13 cellular contexts compared by ENCODE assay signal in genomic region chr11:60985501-60985900, GRCh38. TPM values are rescaled to one million over a fixed set of nuclear protein-coding genes. Genes with fewer than 3 reads are reported as not detected.
A peak's percentile ranks its signal among the peaks of the same experiment; 100 is the strongest.
DNase-seq lines count a peak whose midpoint lies in the region; ATAC-seq and TF ChIP-seq lines count a peak whose summit lies in the region.
"Had no signal": no experiment of that assay in that cellular context is flagged by ENCODE, and none has a peak within 500 bp of the region (broad histone marks: within the 10 kb centered on the region; RNA-seq: fewer than 3 reads in every experiment).

No MANE protein-coding gene starts in this region.

- H3K4me1 Mint-ChIP-seq in CD4-positive, alpha-beta T cell (ENCODE audit: low read depth), result peaks cover 99% of the 10 kb centered on the region
- H3K4me1 Mint-ChIP-seq in activated T-helper 1 cell treated with anti-CD3 and anti-CD28 coated beads, Interleukin-12 subunit alpha, Interleukin-12 subunit beta, Interleukin-2, Interleukin-4 antibody, amounts not matched to agents 30 ng/mL and 10 ng/mL and 1 ng/mL, durations not matched to agents 14 hours and 24 hours and 36 hours (ENCODE audit: low read depth), result peaks cover 93% of the 10 kb centered on the region
- peaks cover 21% of the 10 kb centered on the region for H3K4me1 Mint-ChIP-seq in memory B cell

- peak overlapping the region; percentile 95 for H3K27ac ChIP-seq in CD4-positive, alpha-beta T cell (ENCODE audit: low read depth, low read length)
- H3K27ac ChIP-seq in KMS-11, result no peak overlapping the region
- H3K27ac ChIP-seq: tibial artery had no signal

- no peak for TF ChIP-seq CTCF in CD4-positive, alpha-beta T cell (IDR thresholded peaks at IDR 0.05)
- no peak for TF ChIP-seq CTCF in KMS-11 (conservative IDR thresholded peaks at IDR 0.05; ENCODE audit: low read depth, low read length)

- no peaks in the 10 kb centered on the region for H3K9me3 ChIP-seq in CD4-positive, alpha-beta T cell (ENCODE audit: control insufficient read depth, low read length)
- H3K9me3 ChIP-seq: BE2C, tibial artery had no signal

- no peaks in the 10 kb centered on the region for H3K27me3 Mint-ChIP-seq in CD4-positive, alpha-beta T cell
- no peaks in the 10 kb centered on the region for H3K27me3 Mint-ChIP-seq in activated T-helper 1 cell treated with anti-CD3 and anti-CD28 coated beads, Interleukin-12 subunit alpha, Interleukin-12 subunit beta, Interleukin-2, Interleukin-4 antibody, amounts not matched to agents 30 ng/mL and 10 ng/mL and 1 ng/mL, durations not matched to agents 14 hours and 24 hours and 36 hours (ENCODE audit: insufficient read depth)
- H3K27me3 Mint-ChIP-seq in memory B cell, result no peaks in the 10 kb centered on the region

- DNase-seq in CD4-positive, alpha-beta T cell, result no peak
- DNase-seq in activated T-helper 1 cell treated with anti-CD3 and anti-CD28 coated beads, Interleukin-12 subunit alpha, Interleukin-12 subunit beta, Interleukin-2, Interleukin-4 antibody, amounts not matched to agents 30 ng/mL and 10 ng/mL and 1 ng/mL, durations not matched to agents 14 hours and 24 hours and 36 hours (ENCODE audit: low spot score), result no peak
- no peak for DNase-seq in memory B cell (ENCODE audit: low spot score in 2 of 2)
- no peak for DNase-seq in left lobe of liver (ENCODE audit: low spot score)
- no peak for DNase-seq in NCI-H146 treated with DMSO at 0.1 percent for 48 hours (lab: John Stamatoyannopoulos, UW; ENCODE audit: unreplicated experiment)
- DNase-seq: BE2C, Kasumi-1, NCI-H146, NCI-H345, tibial artery had no signal

- no peaks in the 10 kb centered on the region for H4K20me1 ChIP-seq in KMS-11 (ENCODE audit: insufficient read depth)

- H3K9ac ChIP-seq in KMS-11, result no peak overlapping the region

- H3K36me3 Mint-ChIP-seq in CD4-positive, alpha-beta T cell (ENCODE audit: low read depth), result peaks cover 93% of the 10 kb centered on the region
- H3K36me3 Mint-ChIP-seq in activated T-helper 1 cell treated with anti-CD3 and anti-CD28 coated beads, Interleukin-12 subunit alpha, Interleukin-12 subunit beta, Interleukin-2, Interleukin-4 antibody, amounts not matched to agents 30 ng/mL and 10 ng/mL and 1 ng/mL, durations not matched to agents 14 hours and 24 hours and 36 hours (ENCODE audit: low read depth), result peaks cover 66% of the 10 kb centered on the region
- no peaks in the 10 kb centered on the region for H3K36me3 Mint-ChIP-seq in memory B cell

- no peak for ATAC-seq in CD4-positive, alpha-beta T cell (ENCODE audit: poor library complexity)
- ATAC-seq in memory B cell (ENCODE audit: low read depth) (no peak), HG02981 (IDR thresholded peaks at IDR 0.05; ENCODE audit: unreplicated experiment) (no peak), left lobe of liver (no peak)
- ATAC-seq: Right ventricle myocardium inferior had no signal

- no peaks in the 10 kb centered on the region for H3K79me2 ChIP-seq in KMS-11 (ENCODE audit: insufficient read depth, low read depth)

- no peak overlapping the region for H3K4me2 ChIP-seq in KMS-11

- H3K27ac Mint-ChIP-seq in CD4-positive, alpha-beta T cell, result peak overlapping the region; percentile 94
- H3K27ac Mint-ChIP-seq in activated T-helper 1 cell treated with anti-CD3 and anti-CD28 coated beads, Interleukin-12 subunit alpha, Interleukin-12 subunit beta, Interleukin-2, Interleukin-4 antibody, amounts not matched to agents 30 ng/mL and 10 ng/mL and 1 ng/mL, durations not matched to agents 14 hours and 24 hours and 36 hours, result peak overlapping the region; percentile 92
- peak overlapping the region; percentile 88 for H3K27ac Mint-ChIP-seq in memory B cell

- H2AFZ ChIP-seq in KMS-11 (ENCODE audit: low read depth), result peak overlapping the region; percentile 33; the same call in 1 of the 2 replicates

- peaks cover 26% of the 10 kb centered on the region for H3K4me1 ChIP-seq in KMS-11 (ENCODE audit: low read depth, poor library complexity, severe bottlenecking)
- H3K4me1 ChIP-seq: BE2C, tibial artery had no signal

- no peaks in the 10 kb centered on the region for H3K9me3 Mint-ChIP-seq in CD4-positive, alpha-beta T cell
- H3K9me3 Mint-ChIP-seq in activated T-helper 1 cell treated with anti-CD3 and anti-CD28 coated beads, Interleukin-12 subunit alpha, Interleukin-12 subunit beta, Interleukin-2, Interleukin-4 antibody, amounts not matched to agents 30 ng/mL and 10 ng/mL and 1 ng/mL, durations not matched to agents 14 hours and 24 hours and 36 hours, result no peaks in the 10 kb centered on the region
- H3K9me3 Mint-ChIP-seq in memory B cell, result no peaks in the 10 kb centered on the region

- POLR2A ChIA-PET in CD4-positive, alpha-beta T cell (lab: Charles Lee), result interaction anchor here (0.7 to 6.7 kb wide), 33 partner anchors 9 to 1855 kb away, joined by 3 to 89 read pairs (median 8); partner anchors contain the start of genes CD5, CYB561A3, TMEM109 and TMEM138

- H3K4me3 Mint-ChIP-seq in CD4-positive, alpha-beta T cell, result peak overlapping the region; percentile 82
- H3K4me3 Mint-ChIP-seq in activated T-helper 1 cell treated with anti-CD3 and anti-CD28 coated beads, Interleukin-12 subunit alpha, Interleukin-12 subunit beta, Interleukin-2, Interleukin-4 antibody, amounts not matched to agents 30 ng/mL and 10 ng/mL and 1 ng/mL, durations not matched to agents 14 hours and 24 hours and 36 hours, result peak overlapping the region; percentile 80
- H3K4me3 Mint-ChIP-seq in memory B cell, result no peak overlapping the region

- CTCF ChIA-PET in CD4-positive, alpha-beta T cell (lab: Charles Lee), result interaction anchor here (1.0 to 1.2 kb wide), 2 partner anchors 13 to 38 kb away, joined by 3 read pairs; no protein-coding TSS in a partner anchor

- intact Hi-C loops in CD4-positive, alpha-beta T cell (cut with DNase I, micrococcal nuclease), result loop anchor here (5.0 kb wide), 3 partner anchors 37 to 127 kb away; no protein-coding TSS in a partner anchor
- intact Hi-C loops in activated T-helper 1 cell treated with anti-CD3 and anti-CD28 coated beads, Interleukin-12 subunit alpha, Interleukin-12 subunit beta, Interleukin-2, Interleukin-4 antibody, amounts not matched to agents 30 ng/mL and 10 ng/mL and 1 ng/mL, durations not matched to agents 14 hours and 24 hours and 36 hours (cut with micrococcal nuclease), result no loop called here

- H3K36me3 ChIP-seq in KMS-11 (ENCODE audit: insufficient read depth), result no peaks in the 10 kb centered on the region
- H3K36me3 ChIP-seq: BE2C, tibial artery had no signal

- H3K4me3 ChIP-seq in KMS-11 (IDR thresholded peaks at IDR 0.05; ENCODE audit: insufficient read depth, low read depth, low read length), result no peak overlapping the region
- H3K4me3 ChIP-seq: tibial artery had no signal

- H3K27me3 ChIP-seq in CD4-positive, alpha-beta T cell (ENCODE audit: control insufficient read depth, insufficient read depth, low read length), result no peaks in the 10 kb centered on the region
- no peaks in the 10 kb centered on the region for H3K27me3 ChIP-seq in KMS-11 (ENCODE audit: insufficient read depth, low read depth)
- H3K27me3 ChIP-seq: BE2C had no signal

RNA-seq across cellular contexts. Expression of gene CD6, which starts 14.0 kb away (rescaled TPM):
- 100 to 1,000 TPM; 814 to 827 TPM for total RNA-seq in CD4-positive, alpha-beta T cell
- total RNA-seq in activated T-helper 1 cell treated with anti-CD3 and anti-CD28 coated beads, Interleukin-12 subunit alpha, Interleukin-12 subunit beta, Interleukin-2, Interleukin-4 antibody, amounts not matched to agents 30 ng/mL and 10 ng/mL and 1 ng/mL, durations not matched to agents 14 hours and 24 hours and 36 hours, result 411 and 416 TPM in 2 replicates
- total RNA-seq in left lobe of liver, result 0.83 TPM

RNA-seq across cellular contexts. Expression of gene SLC15A3, which starts 33.5 kb away (rescaled TPM):
- 10 to 100 TPM; 10.5 to 11.9 TPM for total RNA-seq in CD4-positive, alpha-beta T cell
- total RNA-seq in activated T-helper 1 cell treated with anti-CD3 and anti-CD28 coated beads, Interleukin-12 subunit alpha, Interleukin-12 subunit beta, Interleukin-2, Interleukin-4 antibody, amounts not matched to agents 30 ng/mL and 10 ng/mL and 1 ng/mL, durations not matched to agents 14 hours and 24 hours and 36 hours, result 1.7 and 2.0 TPM in 2 replicates
- 8.8 TPM for total RNA-seq in left lobe of liver

Comparison
In these comparisons a context has a peak if more than half of its experiments do, and no peak if none do; other contexts are left out.
1. RNA of gene CD6, which starts 14.0 kb away (total RNA-seq): 814 to 827 TPM in CD4-positive, alpha-beta T cell and 411 to 416 TPM in activated T-helper 1 cell treated with anti-CD3 and anti-CD28 coated beads, Interleukin-12 subunit alpha, Interleukin-12 subunit beta, Interleukin-2, Interleukin-4 antibody, amounts not matched to agents 30 ng/mL and 10 ng/mL and 1 ng/mL, durations not matched to agents 14 hours and 24 hours and 36 hours; 0.83 TPM in left lobe of liver (single experiment); every median in the first group is over 100 times any median in the second.
2. Peak in every context shown above with its lines, with median percentiles within 50 percentile points of each other: H3K27ac Mint-ChIP-seq.